Comparison of ENCODE assay signal across 1 cellular context in genomic region chr12:101775814-101776213, GRCh38.
TF ChIP-seq lines count a peak whose summit lies in the region.

No MANE protein-coding gene starts in this region.

TF ChIP-seq in GM23338, 12 proteins besides CTCF, POLR2A, EP300 and RAD21 (continued from another document):
- TF ChIP-seq STAT1 (IDR thresholded peaks at IDR 0.05; ENCODE audit: unreplicated experiment) (no peak), EZH2phosphoT487 (IDR thresholded peaks at IDR 0.05; ENCODE audit: unreplicated experiment) (no peak), ZNF114 (CRISPR knock-in tag; IDR thresholded peaks at IDR 0.05) (no peak)
- TF ChIP-seq, protein P1, sequence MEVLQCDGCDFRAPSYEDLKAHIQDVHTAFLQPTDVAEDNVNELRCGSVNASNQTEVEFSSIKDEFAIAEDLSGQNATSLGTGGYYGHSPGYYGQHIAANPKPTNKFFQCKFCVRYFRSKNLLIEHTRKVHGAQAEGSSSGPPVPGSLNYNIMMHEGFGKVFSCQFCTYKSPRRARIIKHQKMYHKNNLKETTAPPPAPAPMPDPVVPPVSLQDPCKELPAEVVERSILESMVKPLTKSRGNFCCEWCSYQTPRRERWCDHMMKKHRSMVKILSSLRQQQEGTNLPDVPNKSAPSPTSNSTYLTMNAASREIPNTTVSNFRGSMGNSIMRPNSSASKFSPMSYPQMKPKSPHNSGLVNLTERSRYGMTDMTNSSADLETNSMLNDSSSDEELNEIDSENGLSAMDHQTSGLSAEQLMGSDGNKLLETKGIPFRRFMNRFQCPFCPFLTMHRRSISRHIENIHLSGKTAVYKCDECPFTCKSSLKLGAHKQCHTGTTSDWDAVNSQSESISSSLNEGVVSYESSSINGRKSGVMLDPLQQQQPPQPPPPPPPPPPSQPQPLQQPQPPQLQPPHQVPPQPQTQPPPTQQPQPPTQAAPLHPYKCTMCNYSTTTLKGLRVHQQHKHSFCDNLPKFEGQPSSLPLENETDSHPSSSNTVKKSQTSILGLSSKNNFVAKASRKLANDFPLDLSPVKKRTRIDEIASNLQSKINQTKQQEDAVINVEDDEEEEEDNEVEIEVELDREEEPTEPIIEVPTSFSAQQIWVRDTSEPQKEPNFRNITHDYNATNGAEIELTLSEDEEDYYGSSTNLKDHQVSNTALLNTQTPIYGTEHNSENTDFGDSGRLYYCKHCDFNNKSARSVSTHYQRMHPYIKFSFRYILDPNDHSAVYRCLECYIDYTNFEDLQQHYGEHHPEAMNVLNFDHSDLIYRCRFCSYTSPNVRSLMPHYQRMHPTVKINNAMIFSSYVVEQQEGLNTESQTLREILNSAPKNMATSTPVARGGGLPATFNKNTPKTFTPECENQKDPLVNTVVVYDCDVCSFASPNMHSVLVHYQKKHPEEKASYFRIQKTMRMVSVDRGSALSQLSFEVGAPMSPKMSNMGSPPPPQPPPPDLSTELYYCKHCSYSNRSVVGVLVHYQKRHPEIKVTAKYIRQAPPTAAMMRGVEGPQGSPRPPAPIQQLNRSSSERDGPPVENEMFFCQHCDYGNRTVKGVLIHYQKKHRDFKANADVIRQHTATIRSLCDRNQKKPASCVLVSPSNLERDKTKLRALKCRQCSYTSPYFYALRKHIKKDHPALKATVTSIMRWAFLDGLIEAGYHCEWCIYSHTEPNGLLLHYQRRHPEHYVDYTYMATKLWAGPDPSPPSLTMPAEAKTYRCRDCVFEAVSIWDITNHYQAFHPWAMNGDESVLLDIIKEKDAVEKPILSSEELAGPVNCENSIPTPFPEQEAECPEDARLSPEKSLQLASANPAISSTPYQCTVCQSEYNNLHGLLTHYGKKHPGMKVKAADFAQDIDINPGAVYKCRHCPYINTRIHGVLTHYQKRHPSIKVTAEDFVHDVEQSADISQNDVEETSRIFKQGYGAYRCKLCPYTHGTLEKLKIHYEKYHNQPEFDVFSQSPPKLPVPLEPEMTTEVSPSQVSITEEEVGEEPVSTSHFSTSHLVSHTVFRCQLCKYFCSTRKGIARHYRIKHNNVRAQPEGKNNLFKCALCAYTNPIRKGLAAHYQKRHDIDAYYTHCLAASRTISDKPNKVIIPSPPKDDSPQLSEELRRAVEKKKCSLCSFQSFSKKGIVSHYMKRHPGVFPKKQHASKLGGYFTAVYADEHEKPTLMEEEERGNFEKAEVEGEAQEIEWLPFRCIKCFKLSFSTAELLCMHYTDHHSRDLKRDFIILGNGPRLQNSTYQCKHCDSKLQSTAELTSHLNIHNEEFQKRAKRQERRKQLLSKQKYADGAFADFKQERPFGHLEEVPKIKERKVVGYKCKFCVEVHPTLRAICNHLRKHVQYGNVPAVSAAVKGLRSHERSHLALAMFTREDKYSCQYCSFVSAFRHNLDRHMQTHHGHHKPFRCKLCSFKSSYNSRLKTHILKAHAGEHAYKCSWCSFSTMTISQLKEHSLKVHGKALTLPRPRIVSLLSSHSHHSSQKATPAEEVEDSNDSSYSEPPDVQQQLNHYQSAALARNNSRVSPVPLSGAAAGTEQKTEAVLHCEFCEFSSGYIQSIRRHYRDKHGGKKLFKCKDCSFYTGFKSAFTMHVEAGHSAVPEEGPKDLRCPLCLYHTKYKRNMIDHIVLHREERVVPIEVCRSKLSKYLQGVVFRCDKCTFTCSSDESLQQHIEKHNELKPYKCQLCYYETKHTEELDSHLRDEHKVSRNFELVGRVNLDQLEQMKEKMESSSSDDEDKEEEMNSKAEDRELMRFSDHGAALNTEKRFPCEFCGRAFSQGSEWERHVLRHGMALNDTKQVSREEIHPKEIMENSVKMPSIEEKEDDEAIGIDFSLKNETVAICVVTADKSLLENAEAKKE (CRISPR knock-in tag; IDR thresholded peaks at IDR 0.05) = no peak
- TF ChIP-seq, protein P2, sequence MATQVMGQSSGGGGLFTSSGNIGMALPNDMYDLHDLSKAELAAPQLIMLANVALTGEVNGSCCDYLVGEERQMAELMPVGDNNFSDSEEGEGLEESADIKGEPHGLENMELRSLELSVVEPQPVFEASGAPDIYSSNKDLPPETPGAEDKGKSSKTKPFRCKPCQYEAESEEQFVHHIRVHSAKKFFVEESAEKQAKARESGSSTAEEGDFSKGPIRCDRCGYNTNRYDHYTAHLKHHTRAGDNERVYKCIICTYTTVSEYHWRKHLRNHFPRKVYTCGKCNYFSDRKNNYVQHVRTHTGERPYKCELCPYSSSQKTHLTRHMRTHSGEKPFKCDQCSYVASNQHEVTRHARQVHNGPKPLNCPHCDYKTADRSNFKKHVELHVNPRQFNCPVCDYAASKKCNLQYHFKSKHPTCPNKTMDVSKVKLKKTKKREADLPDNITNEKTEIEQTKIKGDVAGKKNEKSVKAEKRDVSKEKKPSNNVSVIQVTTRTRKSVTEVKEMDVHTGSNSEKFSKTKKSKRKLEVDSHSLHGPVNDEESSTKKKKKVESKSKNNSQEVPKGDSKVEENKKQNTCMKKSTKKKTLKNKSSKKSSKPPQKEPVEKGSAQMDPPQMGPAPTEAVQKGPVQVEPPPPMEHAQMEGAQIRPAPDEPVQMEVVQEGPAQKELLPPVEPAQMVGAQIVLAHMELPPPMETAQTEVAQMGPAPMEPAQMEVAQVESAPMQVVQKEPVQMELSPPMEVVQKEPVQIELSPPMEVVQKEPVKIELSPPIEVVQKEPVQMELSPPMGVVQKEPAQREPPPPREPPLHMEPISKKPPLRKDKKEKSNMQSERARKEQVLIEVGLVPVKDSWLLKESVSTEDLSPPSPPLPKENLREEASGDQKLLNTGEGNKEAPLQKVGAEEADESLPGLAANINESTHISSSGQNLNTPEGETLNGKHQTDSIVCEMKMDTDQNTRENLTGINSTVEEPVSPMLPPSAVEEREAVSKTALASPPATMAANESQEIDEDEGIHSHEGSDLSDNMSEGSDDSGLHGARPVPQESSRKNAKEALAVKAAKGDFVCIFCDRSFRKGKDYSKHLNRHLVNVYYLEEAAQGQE (IDR thresholded peaks at IDR 0.05; ENCODE audit: unreplicated experiment) = no peak
TF ChIP-seq in GM23338: peak in this region for 0.
